In genomic region chr16:30041841-30042240, GRCh38 we compare ENCODE assay signal across 9 cellular contexts. TPM values are rescaled to one million over a fixed set of nuclear protein-coding genes. Genes with fewer than 3 reads are reported as not detected.
DNase-seq lines count a peak whose midpoint lies in the region; ATAC-seq, FAIRE-seq and TF ChIP-seq lines count a peak whose summit lies in the region.
"Had no signal": no experiment of that assay in that cellular context is flagged by ENCODE, and none has a peak within 500 bp of the region (broad histone marks: within the 10 kb centered on the region; RNA-seq: fewer than 3 reads in every experiment).

No MANE protein-coding gene starts in this region.

- no peak overlapping the region for H3K4me3 Mint-ChIP-seq in activated CD4-positive, alpha-beta memory T cell treated with anti-CD3 and anti-CD28 coated beads, Interleukin-2, amount 10 ng/mL, durations not matched to agents 7 days and 5 days

- H3K18ac ChIP-seq in neuronal stem cell (ENCODE audit: low read length), result no peak overlapping the region

- peak; percentile 57 for DNase-seq in GM03348 (ENCODE audit: low spot score)
- DNase-seq in NB4 (ENCODE audit: low read depth), result peak; percentile 45
- peak; percentile 38 to 60 for DNase-seq in dermis microvascular lymphatic vessel endothelial cell (ENCODE audit: low read depth in 2 of 2)
- DNase-seq in pancreas, result no peak
- DNase-seq in activated CD4-positive, alpha-beta memory T cell treated with anti-CD3 and anti-CD28 coated beads, Interleukin-2, amount 10 ng/mL, durations not matched to agents 7 days and 5 days, result no peak
- no peak for DNase-seq in neuronal stem cell (ENCODE audit: low spot score)
- DNase-seq: activated T-cell treated with anti-CD3 and anti-CD28 coated beads, Interleukin-2, amount 50 U/mL, for 1 hour; NCI-H226 had no signal

- POLR2A ChIA-PET in activated CD4-positive, alpha-beta memory T cell treated with anti-CD3 and anti-CD28 coated beads, Interleukin-2, amount 10 ng/mL, durations not matched to agents 7 days and 5 days (lab: Charles Lee), result no interaction called here

- no peak overlapping the region for H2BK15ac ChIP-seq in neuronal stem cell (ENCODE audit: low read length)

- no peak overlapping the region for H3K9ac ChIP-seq in neuronal stem cell (ENCODE audit: low read depth, low read length, poor library complexity)

- no peak overlapping the region for H3K23ac ChIP-seq in neuronal stem cell (ENCODE audit: low read depth, low read length, poor library complexity)

- 10 to 11% methylated on average over 5 of the region's 5 CpGs for WGBS in pancreas, 2 donors
- WGBS in neuronal stem cell (ENCODE audit: extremely low coverage in 2 of 2, insufficient read length in 2 of 2, insufficient replicate concordance in 1 of 2), 2 donors, result no CpG with 5 or more reads among the region's 5 CpGs

- H2AFZ ChIP-seq in neuronal stem cell (ENCODE audit: low read length), result no peak overlapping the region

- no peak for TF ChIP-seq POLR2A in NB4 (IDR thresholded peaks at IDR 0.05; ENCODE audit: extremely low read depth, insufficient read length)

- no peak overlapping the region for H3K4me2 ChIP-seq in neuronal stem cell (ENCODE audit: insufficient read depth, low read length, poor library complexity, severe bottlenecking)

- peaks cover 3% of the 10 kb centered on the region for H3K9me3 Mint-ChIP-seq in activated CD4-positive, alpha-beta memory T cell treated with anti-CD3 and anti-CD28 coated beads, Interleukin-2, amount 10 ng/mL, durations not matched to agents 7 days and 5 days

- peak in 3 of 4 donors; percentile 54 to 62 (median 59) for ATAC-seq in pancreas
- no peak for ATAC-seq in GM21515 (IDR thresholded peaks at IDR 0.05; ENCODE audit: unreplicated experiment)

- no peak for FAIRE-seq in pancreas (lab: Jason Lieb, UNC)

- H3K36me3 Mint-ChIP-seq in activated CD4-positive, alpha-beta memory T cell treated with anti-CD3 and anti-CD28 coated beads, Interleukin-2, amount 10 ng/mL, durations not matched to agents 7 days and 5 days (ENCODE audit: low read depth), result peaks cover 3% of the 10 kb centered on the region

- no peak overlapping the region for H3K27ac Mint-ChIP-seq in activated CD4-positive, alpha-beta memory T cell treated with anti-CD3 and anti-CD28 coated beads, Interleukin-2, amount 10 ng/mL, durations not matched to agents 7 days and 5 days

- no peak overlapping the region for H2BK12ac ChIP-seq in neuronal stem cell (ENCODE audit: low read length)

- no peak overlapping the region for H2AK5ac ChIP-seq in neuronal stem cell (ENCODE audit: low read depth, low read length)

- TF ChIP-seq CTCF in NB4 (IDR thresholded peaks at IDR 0.05; ENCODE audit: low read depth, low read length), result peak; percentile 8
- peak in 3 of 4 donors; percentile 25 to 35 (median 33) for TF ChIP-seq CTCF in pancreas (IDR thresholded peaks at IDR 0.05)

- peaks cover 6% of the 10 kb centered on the region for H3K4me1 Mint-ChIP-seq in activated CD4-positive, alpha-beta memory T cell treated with anti-CD3 and anti-CD28 coated beads, Interleukin-2, amount 10 ng/mL, durations not matched to agents 7 days and 5 days

- H3K4me1 ChIP-seq in pancreas (no peaks in the 10 kb centered on the region), neuronal stem cell (ENCODE audit: control insufficient read depth in 2 of 2, insufficient read depth in 1 of 2, low read depth in 1 of 2, low read length in 2 of 2) (no peaks in the 10 kb centered on the region)

- H4K8ac ChIP-seq in neuronal stem cell (ENCODE audit: low read depth, low read length), result no peak overlapping the region

- H3K4me3 ChIP-seq in NB4 (ENCODE audit: low read depth, low read length) (no peak overlapping the region), pancreas (no peak overlapping the region), neuronal stem cell (ENCODE audit: low read length in 2 of 2) (no peak overlapping the region)

- intact Hi-C loops in pancreas (cut with DNase I), result no loop called here

- H3K27me3 ChIP-seq in pancreas (no peaks in the 10 kb centered on the region), neuronal stem cell (ENCODE audit: control insufficient read depth in 3 of 3, insufficient read depth in 3 of 3, low read depth in 1 of 3, low read length in 3 of 3) (peaks cover 0 to 4% (median 0%) of the 10 kb centered on the region in 3 experiments)

- peaks cover 4% of the 10 kb centered on the region for H3K79me1 ChIP-seq in neuronal stem cell (ENCODE audit: low read depth, low read length)

- peaks cover 11% of the 10 kb centered on the region for H3K27me3 Mint-ChIP-seq in activated CD4-positive, alpha-beta memory T cell treated with anti-CD3 and anti-CD28 coated beads, Interleukin-2, amount 10 ng/mL, durations not matched to agents 7 days and 5 days

- H3K36me3 ChIP-seq in pancreas (no peaks in the 10 kb centered on the region), neuronal stem cell (replicated peaks in 1 of 2; ENCODE audit: control insufficient read depth in 2 of 2, insufficient read depth in 2 of 2, low read length in 2 of 2) (no peaks in the 10 kb centered on the region)

- no peak overlapping the region for H2BK120ac ChIP-seq in neuronal stem cell (ENCODE audit: low read depth, low read length)

- CTCF ChIA-PET in activated CD4-positive, alpha-beta memory T cell treated with anti-CD3 and anti-CD28 coated beads, Interleukin-2, amount 10 ng/mL, durations not matched to agents 7 days and 5 days (lab: Charles Lee), result interaction anchor here (0.7 to 2.7 kb wide), 3 partner anchors 9 to 42 kb away, joined by 3 to 15 read pairs (median 4); no protein-coding TSS in a partner anchor

- no peak overlapping the region for H4K91ac ChIP-seq in neuronal stem cell (ENCODE audit: low read depth, low read length, poor library complexity)

- no peak overlapping the region for H3K14ac ChIP-seq in neuronal stem cell (ENCODE audit: low read length)

- H3K27ac ChIP-seq in pancreas, result no peak overlapping the region
- no peak overlapping the region for H3K27ac ChIP-seq in neuronal stem cell (replicated peaks; ENCODE audit: low read length)

- H3K9me3 ChIP-seq in pancreas (no peaks in the 10 kb centered on the region), neuronal stem cell (replicated peaks in 1 of 2; ENCODE audit: control insufficient read depth in 2 of 2, insufficient read depth in 1 of 2, low read depth in 1 of 2, low read length in 2 of 2) (peaks cover 0 to 3% of the 10 kb centered on the region in 2 donors)

- H3K4ac ChIP-seq in neuronal stem cell (ENCODE audit: low read length), result no peak overlapping the region

- no peak overlapping the region for H2BK5ac ChIP-seq in neuronal stem cell (ENCODE audit: low read length)

RNA-seq across cellular contexts. Expression of gene TLCD3B, which starts 10.8 kb away (rescaled TPM):
- not detected in 2 replicates for total RNA-seq in dermis microvascular lymphatic vessel endothelial cell
- under 1 TPM in 3 of 6 donors, not detected in 3; 0.20 to 0.28 (median 0.24) TPM for total RNA-seq in pancreas
- 1 to 10 TPM in 1 of 2 donors, under 1 TPM in 1; 0.95 to 2.1 TPM for polyA plus RNA-seq in pancreas
- total RNA-seq in activated CD4-positive, alpha-beta memory T cell treated with anti-CD3 and anti-CD28 coated beads, Interleukin-2, amount 10 ng/mL, durations not matched to agents 7 days and 5 days, result 1 to 10 TPM; 6.0 to 6.9 TPM
- polyA plus RNA-seq in neuronal stem cell (2013, experiment 1 of 2), result 23.0 TPM
- polyA plus RNA-seq in neuronal stem cell (2013, experiment 2 of 2), result 22.5 TPM

RNA-seq across cellular contexts. Expression of gene C16orf92, which starts 18.8 kb away (rescaled TPM):
- total RNA-seq in dermis microvascular lymphatic vessel endothelial cell (not detected in 2 replicates), pancreas (not detected)
- polyA plus RNA-seq in pancreas, result not detected
- total RNA-seq in activated CD4-positive, alpha-beta memory T cell treated with anti-CD3 and anti-CD28 coated beads, Interleukin-2, amount 10 ng/mL, durations not matched to agents 7 days and 5 days, result not detected
- polyA plus RNA-seq in neuronal stem cell (2013, experiment 1 of 2), result not detected
- not detected for polyA plus RNA-seq in neuronal stem cell (2013, experiment 2 of 2)

RNA-seq across cellular contexts. Expression of gene ALDOA, which starts 23.7 kb away (rescaled TPM):
- total RNA-seq in dermis microvascular lymphatic vessel endothelial cell (225 and 318 TPM in 2 replicates), pancreas (100 to 1,000 TPM; 234 to 425 (median 329) TPM)
- polyA plus RNA-seq in pancreas, result 100 to 1,000 TPM; 304 to 349 TPM
- total RNA-seq in activated CD4-positive, alpha-beta memory T cell treated with anti-CD3 and anti-CD28 coated beads, Interleukin-2, amount 10 ng/mL, durations not matched to agents 7 days and 5 days, result 1,000 to 10,000 TPM; 1,403 to 1,450 TPM
- polyA plus RNA-seq in neuronal stem cell (2013, experiment 1 of 2), result 340 TPM
- 327 TPM for polyA plus RNA-seq in neuronal stem cell (2013, experiment 2 of 2)

RNA-seq across cellular contexts. Expression of gene DOC2A, which starts 31.0 kb away (rescaled TPM):
- under 0.01 and 0.13 TPM in 2 replicates for total RNA-seq in dermis microvascular lymphatic vessel endothelial cell
- 1 to 10 TPM in 1 of 6 donors, under 1 TPM in 5; 0.19 to 1.9 (median 0.40) TPM for total RNA-seq in pancreas
- polyA plus RNA-seq in pancreas, result 1 to 10 TPM; 2.6 to 4.4 TPM
- total RNA-seq in activated CD4-positive, alpha-beta memory T cell treated with anti-CD3 and anti-CD28 coated beads, Interleukin-2, amount 10 ng/mL, durations not matched to agents 7 days and 5 days, result not detected
- polyA plus RNA-seq in neuronal stem cell (2013, experiment 1 of 2), result 5.2 TPM
- polyA plus RNA-seq in neuronal stem cell (2013, experiment 2 of 2), result 5.1 TPM

RNA-seq across cellular contexts. Expression of gene PPP4C, which starts 34.0 kb away (rescaled TPM):
- total RNA-seq in dermis microvascular lymphatic vessel endothelial cell (214 and 244 TPM in 2 replicates), pancreas (10 to 100 TPM; 21.7 to 43.2 (median 27.1) TPM)
- polyA plus RNA-seq in pancreas, result 10 to 100 TPM; 47.2 to 53.7 TPM
- total RNA-seq in activated CD4-positive, alpha-beta memory T cell treated with anti-CD3 and anti-CD28 coated beads, Interleukin-2, amount 10 ng/mL, durations not matched to agents 7 days and 5 days, result 100 to 1,000 TPM; 146 to 147 TPM
- polyA plus RNA-seq in neuronal stem cell (2013, experiment 1 of 2), result 112 TPM
- polyA plus RNA-seq in neuronal stem cell (2013, experiment 2 of 2), result 110 TPM

Comparison
In these comparisons a context has a peak if more than half of its experiments do, and no peak if none do; other contexts are left out.
1. DNase-seq: peak in GM03348 (single experiment), NB4 (single experiment) and dermis microvascular lymphatic vessel endothelial cell (2 of 2); none in pancreas (0 of 6), activated CD4-positive, alpha-beta memory T cell treated with anti-CD3 and anti-CD28 coated beads, Interleukin-2, amount 10 ng/mL, durations not matched to agents 7 days and 5 days (single experiment) and neuronal stem cell (single experiment).